ENCODE assay signal across 16 cellular contexts in genomic region chr14:94394025-94394493, GRCh38. TPM values are rescaled to one million over a fixed set of nuclear protein-coding genes. Genes with fewer than 3 reads are reported as not detected.
DNase-seq lines count a peak whose midpoint lies in the region; ATAC-seq, FAIRE-seq and TF ChIP-seq lines count a peak whose summit lies in the region.
"Had no signal": no experiment of that assay in that cellular context is flagged by ENCODE, and none has a peak within 500 bp of the region (broad histone marks: within the 10 kb centered on the region; RNA-seq: fewer than 3 reads in every experiment).

No MANE protein-coding gene starts in this region.

- H3K4me1 ChIP-seq in GM23338 (ENCODE audit: insufficient read depth) (peaks cover 14% of the 10 kb centered on the region), colonic mucosa (no peaks in the 10 kb centered on the region), pancreas (peaks cover 6 to 25% (median 16%) of the 10 kb centered on the region in 3 donors)

- no peak overlapping the region for H3K4me3 Mint-ChIP-seq in GM23338

- H3K4me2 ChIP-seq in GM23338 = no peak overlapping the region

- H3K4me3 ChIP-seq in GM23338 (no peak overlapping the region), colonic mucosa (no peak overlapping the region), pancreas (no peak overlapping the region)
- H3K4me3 ChIP-seq: cardiac muscle cell, SJSA1, thoracic aorta had no signal

- DNase-seq in NK-92 treated with Interleukin-12 subunit alpha and Interleukin-12 subunit beta, amount 100 ng/mL, for 24 hours (lab: John Stamatoyannopoulos, UW) = peak; percentile 37
- no peak for DNase-seq in NK-92 (lab: John Stamatoyannopoulos, UW; ENCODE audit: unreplicated experiment)
- no peak for DNase-seq in GM23338 (ENCODE audit: low spot score)
- no peak for DNase-seq in colonic mucosa
- DNase-seq in pancreas = no peak
- DNase-seq in SW 1271 (lab: John Stamatoyannopoulos, UW) = no peak
- DNase-seq in GM10266 (ENCODE audit: extremely low spot score) = no peak
- DNase-seq: 8988T, DMS79, NCI-H1930, NCI-H510A had no signal

- H3K27ac Mint-ChIP-seq in GM23338 = no peak overlapping the region
- H3K27ac Mint-ChIP-seq: naive thymus-derived CD4-positive, alpha-beta T cell had no signal

- H3F3A ChIP-seq in GM23338 (replicated peaks; ENCODE audit: low read depth) = 0 out of 2 replicates have a peak, but pooled peaks cover 3% of the 10 kb centered on the region

- no peaks in the 10 kb centered on the region for H3K36me3 ChIP-seq in GM23338 (ENCODE audit: insufficient read depth)
- H3K36me3 ChIP-seq in colonic mucosa = no peaks in the 10 kb centered on the region
- H3K36me3 ChIP-seq in pancreas = no peaks in the 10 kb centered on the region
- H3K36me3 ChIP-seq: cardiac muscle cell, SJSA1, thoracic aorta had no signal

- intact Hi-C loops in colonic mucosa (cut with DNase I) = no loop called here
- intact Hi-C loops in pancreas (cut with DNase I) = no loop called here

- H3K9me3 Mint-ChIP-seq in GM23338 = no peaks in the 10 kb centered on the region; the same call in 2 of the 3 replicates

- no peaks in the 10 kb centered on the region for H3K36me3 Mint-ChIP-seq in GM23338 (ENCODE audit: low read depth)
- H3K36me3 Mint-ChIP-seq: naive thymus-derived CD4-positive, alpha-beta T cell had no signal

- H4K20me1 ChIP-seq in GM23338 (replicated peaks; ENCODE audit: insufficient read depth) = no peaks in the 10 kb centered on the region

- peaks cover 12% of the 10 kb centered on the region for H3K27me3 Mint-ChIP-seq in GM23338 (ENCODE audit: insufficient read depth, low read depth, poor library complexity)

- no peak for ATAC-seq in GM23338
- no peak for ATAC-seq in pancreas
- no peak for ATAC-seq in GM19351 (IDR thresholded peaks at IDR 0.05; ENCODE audit: unreplicated experiment)

- 53 to 55% methylated on average over 8 of the region's 8 CpGs for WGBS in pancreas, 2 donors

- H2AFZ ChIP-seq in GM23338 = 0 out of 2 replicates have a peak overlapping the region, but pooled peaks have one; percentile 32

- H3K9me3 ChIP-seq in colonic mucosa = no peaks in the 10 kb centered on the region
- H3K9me3 ChIP-seq in pancreas = no peaks in the 10 kb centered on the region
- H3K9me3 ChIP-seq: SJSA1, thoracic aorta had no signal

- no peaks in the 10 kb centered on the region for H3K79me2 ChIP-seq in GM23338 (replicated peaks; ENCODE audit: insufficient read depth)

- no peak overlapping the region for H3K27ac ChIP-seq in GM23338 (ENCODE audit: low read depth)
- peak overlapping the region; percentile 44 for H3K27ac ChIP-seq in colonic mucosa
- H3K27ac ChIP-seq in pancreas = peak overlapping the region; percentile 17 to 77 (median 44)
- H3K27ac ChIP-seq: cardiac muscle cell, SJSA1, thoracic aorta had no signal

- no peak for TF ChIP-seq CTCF in GM23338 (conservative IDR thresholded peaks at IDR 0.05; ENCODE audit: low read depth in 2 of 2)
- no peak for TF ChIP-seq CTCF in colonic mucosa (IDR thresholded peaks at IDR 0.05)
- no peak for TF ChIP-seq CTCF in pancreas (IDR thresholded peaks at IDR 0.05)
- no peak for TF ChIP-seq CTCF in GM10266 (IDR thresholded peaks at IDR 0.05; ENCODE audit: control insufficient read depth, insufficient read depth, low read depth, missing control alignments)

- H3K9ac ChIP-seq in colonic mucosa (ENCODE audit: low read depth in 2 of 2, low read length in 2 of 2) = no peak overlapping the region

- H3K9me2 ChIP-seq in GM23338 (ENCODE audit: insufficient read depth) = no peaks in the 10 kb centered on the region

- no peaks in the 10 kb centered on the region for H3K27me3 ChIP-seq in GM23338 (ENCODE audit: insufficient read depth)
- H3K27me3 ChIP-seq in colonic mucosa = no peaks in the 10 kb centered on the region
- H3K27me3 ChIP-seq in pancreas = no peaks in the 10 kb centered on the region
- H3K27me3 ChIP-seq: cardiac muscle cell, SJSA1 had no signal

- no peak for FAIRE-seq in pancreas (lab: Jason Lieb, UNC)

- peaks cover 52% of the 10 kb centered on the region for H3K4me1 Mint-ChIP-seq in GM23338

TF ChIP-seq in GM23338, 12 proteins besides CTCF, POLR2A, EP300 and RAD21 (continues in another document):
- TF ChIP-seq CREB1 (CRISPR knock-in tag; IDR thresholded peaks at IDR 0.05; ENCODE audit: low read depth) (no peak), STAT1 (IDR thresholded peaks at IDR 0.05; ENCODE audit: unreplicated experiment) (no peak), EZH2phosphoT487 (IDR thresholded peaks at IDR 0.05; ENCODE audit: unreplicated experiment) (no peak), ZNF331 (CRISPR knock-in tag; IDR thresholded peaks at IDR 0.05; ENCODE audit: low read depth) (no peak), EZH2 (IDR thresholded peaks at IDR 0.05; ENCODE audit: low read depth, unreplicated experiment) (no peak)
- TF ChIP-seq, protein P1, sequence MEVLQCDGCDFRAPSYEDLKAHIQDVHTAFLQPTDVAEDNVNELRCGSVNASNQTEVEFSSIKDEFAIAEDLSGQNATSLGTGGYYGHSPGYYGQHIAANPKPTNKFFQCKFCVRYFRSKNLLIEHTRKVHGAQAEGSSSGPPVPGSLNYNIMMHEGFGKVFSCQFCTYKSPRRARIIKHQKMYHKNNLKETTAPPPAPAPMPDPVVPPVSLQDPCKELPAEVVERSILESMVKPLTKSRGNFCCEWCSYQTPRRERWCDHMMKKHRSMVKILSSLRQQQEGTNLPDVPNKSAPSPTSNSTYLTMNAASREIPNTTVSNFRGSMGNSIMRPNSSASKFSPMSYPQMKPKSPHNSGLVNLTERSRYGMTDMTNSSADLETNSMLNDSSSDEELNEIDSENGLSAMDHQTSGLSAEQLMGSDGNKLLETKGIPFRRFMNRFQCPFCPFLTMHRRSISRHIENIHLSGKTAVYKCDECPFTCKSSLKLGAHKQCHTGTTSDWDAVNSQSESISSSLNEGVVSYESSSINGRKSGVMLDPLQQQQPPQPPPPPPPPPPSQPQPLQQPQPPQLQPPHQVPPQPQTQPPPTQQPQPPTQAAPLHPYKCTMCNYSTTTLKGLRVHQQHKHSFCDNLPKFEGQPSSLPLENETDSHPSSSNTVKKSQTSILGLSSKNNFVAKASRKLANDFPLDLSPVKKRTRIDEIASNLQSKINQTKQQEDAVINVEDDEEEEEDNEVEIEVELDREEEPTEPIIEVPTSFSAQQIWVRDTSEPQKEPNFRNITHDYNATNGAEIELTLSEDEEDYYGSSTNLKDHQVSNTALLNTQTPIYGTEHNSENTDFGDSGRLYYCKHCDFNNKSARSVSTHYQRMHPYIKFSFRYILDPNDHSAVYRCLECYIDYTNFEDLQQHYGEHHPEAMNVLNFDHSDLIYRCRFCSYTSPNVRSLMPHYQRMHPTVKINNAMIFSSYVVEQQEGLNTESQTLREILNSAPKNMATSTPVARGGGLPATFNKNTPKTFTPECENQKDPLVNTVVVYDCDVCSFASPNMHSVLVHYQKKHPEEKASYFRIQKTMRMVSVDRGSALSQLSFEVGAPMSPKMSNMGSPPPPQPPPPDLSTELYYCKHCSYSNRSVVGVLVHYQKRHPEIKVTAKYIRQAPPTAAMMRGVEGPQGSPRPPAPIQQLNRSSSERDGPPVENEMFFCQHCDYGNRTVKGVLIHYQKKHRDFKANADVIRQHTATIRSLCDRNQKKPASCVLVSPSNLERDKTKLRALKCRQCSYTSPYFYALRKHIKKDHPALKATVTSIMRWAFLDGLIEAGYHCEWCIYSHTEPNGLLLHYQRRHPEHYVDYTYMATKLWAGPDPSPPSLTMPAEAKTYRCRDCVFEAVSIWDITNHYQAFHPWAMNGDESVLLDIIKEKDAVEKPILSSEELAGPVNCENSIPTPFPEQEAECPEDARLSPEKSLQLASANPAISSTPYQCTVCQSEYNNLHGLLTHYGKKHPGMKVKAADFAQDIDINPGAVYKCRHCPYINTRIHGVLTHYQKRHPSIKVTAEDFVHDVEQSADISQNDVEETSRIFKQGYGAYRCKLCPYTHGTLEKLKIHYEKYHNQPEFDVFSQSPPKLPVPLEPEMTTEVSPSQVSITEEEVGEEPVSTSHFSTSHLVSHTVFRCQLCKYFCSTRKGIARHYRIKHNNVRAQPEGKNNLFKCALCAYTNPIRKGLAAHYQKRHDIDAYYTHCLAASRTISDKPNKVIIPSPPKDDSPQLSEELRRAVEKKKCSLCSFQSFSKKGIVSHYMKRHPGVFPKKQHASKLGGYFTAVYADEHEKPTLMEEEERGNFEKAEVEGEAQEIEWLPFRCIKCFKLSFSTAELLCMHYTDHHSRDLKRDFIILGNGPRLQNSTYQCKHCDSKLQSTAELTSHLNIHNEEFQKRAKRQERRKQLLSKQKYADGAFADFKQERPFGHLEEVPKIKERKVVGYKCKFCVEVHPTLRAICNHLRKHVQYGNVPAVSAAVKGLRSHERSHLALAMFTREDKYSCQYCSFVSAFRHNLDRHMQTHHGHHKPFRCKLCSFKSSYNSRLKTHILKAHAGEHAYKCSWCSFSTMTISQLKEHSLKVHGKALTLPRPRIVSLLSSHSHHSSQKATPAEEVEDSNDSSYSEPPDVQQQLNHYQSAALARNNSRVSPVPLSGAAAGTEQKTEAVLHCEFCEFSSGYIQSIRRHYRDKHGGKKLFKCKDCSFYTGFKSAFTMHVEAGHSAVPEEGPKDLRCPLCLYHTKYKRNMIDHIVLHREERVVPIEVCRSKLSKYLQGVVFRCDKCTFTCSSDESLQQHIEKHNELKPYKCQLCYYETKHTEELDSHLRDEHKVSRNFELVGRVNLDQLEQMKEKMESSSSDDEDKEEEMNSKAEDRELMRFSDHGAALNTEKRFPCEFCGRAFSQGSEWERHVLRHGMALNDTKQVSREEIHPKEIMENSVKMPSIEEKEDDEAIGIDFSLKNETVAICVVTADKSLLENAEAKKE (CRISPR knock-in tag; IDR thresholded peaks at IDR 0.05) = no peak

RNA-seq across cellular contexts. Expression of gene SERPINA1, which starts 5.7 kb away (rescaled TPM):
- not detected in 2 replicates for total RNA-seq in GM23338 (2014; rRNA removed; shearing (Covaris generic))
- polyA plus RNA-seq in GM23338 (2016; fragmentation: Nextera tagmentation; extraction: Ambion mirVana) (not detected in 2 replicates), pancreas (100 to 1,000 TPM in 1 of 2 donors, 10 to 100 TPM in 1; 45.7 to 246 TPM)
- total RNA-seq in colonic mucosa (100 to 1,000 TPM; 153 to 278 TPM), pancreas (100 to 1,000 TPM in 4 of 6 donors, 10 to 100 TPM in 2; 45.0 to 328 (median 170) TPM)

RNA-seq across cellular contexts. Expression of gene SERPINA2, which starts 27.6 kb away (rescaled TPM):
- not detected in 2 replicates for total RNA-seq in GM23338 (2014; rRNA removed; shearing (Covaris generic))
- not detected in 2 replicates for polyA plus RNA-seq in GM23338 (2016; fragmentation: Nextera tagmentation; extraction: Ambion mirVana)
- total RNA-seq in colonic mucosa = not detected
- total RNA-seq in pancreas = not detected
- not detected for polyA plus RNA-seq in pancreas
- total RNA-seq: cardiac muscle cell; naive thymus-derived CD4-positive, alpha-beta T cell; SJSA1; thoracic aorta had no signal
- polyA plus RNA-seq: cardiac muscle cell; naive thymus-derived CD4-positive, alpha-beta T cell had no signal

RNA-seq across cellular contexts. Expression of gene SERPINA11, which starts 58.5 kb away (rescaled TPM):
- total RNA-seq in GM23338 (2014; rRNA removed; shearing (Covaris generic)) = 0.14 TPM in 1 of 2 replicates, not detected in the other
- polyA plus RNA-seq in GM23338 (2016; fragmentation: Nextera tagmentation; extraction: Ambion mirVana) (0.13 TPM in 1 of 2 replicates, not detected in the other), pancreas (not detected)
- total RNA-seq in colonic mucosa (not detected), pancreas (not detected)
- total RNA-seq: cardiac muscle cell; naive thymus-derived CD4-positive, alpha-beta T cell; SJSA1; thoracic aorta had no signal
- polyA plus RNA-seq: cardiac muscle cell; naive thymus-derived CD4-positive, alpha-beta T cell had no signal

Comparison
In these comparisons a context has a peak if more than half of its experiments do, and no peak if none do; other contexts are left out.
1. RNA of gene SERPINA1, which starts 5.7 kb away (total RNA-seq): 153 to 278 TPM in colonic mucosa and 45.0 to 328 TPM in pancreas; not detected in GM23338; every median in the first group is over 10 times any median in the second.